In genomic region chr3:733313-733712, GRCh38 we compare ENCODE assay signal across 9 cellular contexts.
"Had no signal": no experiment of that assay in that cellular context is flagged by ENCODE, and none has a peak within 500 bp of the region (broad histone marks: within the 10 kb centered on the region; RNA-seq: fewer than 3 reads in every experiment).

No MANE protein-coding gene starts in this region.

- DNase-seq: GM23248, GOT3, H9, HCEC 1CT, Karpas-422, KBM-7 had no signal

- H3K27ac ChIP-seq: GM23248, KMS-11 had no signal

- H2AFZ ChIP-seq: GM23248 had no signal

- FAIRE-seq: H54, HTR-8/SVneo had no signal

- H3K4me2 ChIP-seq: KMS-11 had no signal

- H3K4me3 ChIP-seq: GM23248 had no signal

- H3K9ac ChIP-seq: GM23248, KMS-11 had no signal

- H3K27ac Mint-ChIP-seq: H9 had no signal

- H3K4me3 Mint-ChIP-seq: H9 had no signal

- H3K4me1 Mint-ChIP-seq: H9 had no signal

- H3K9me3 Mint-ChIP-seq: H9 had no signal
